ENCODE assay signal across 7 cellular contexts in genomic region chr6:45419574-45420082, GRCh38. TPM values are rescaled to one million over a fixed set of nuclear protein-coding genes. Genes with fewer than 3 reads are reported as not detected.
DNase-seq lines count a peak whose midpoint lies in the region; ATAC-seq, FAIRE-seq and TF ChIP-seq lines count a peak whose summit lies in the region.

No MANE protein-coding gene starts in this region.

- H3K4me3 ChIP-seq in GM23338 (peak overlapping the region; percentile 90), ovary (peak overlapping the region; percentile 21), upper lobe of left lung (peak overlapping the region in 3 of 4 donors; percentile 23 to 69 (median 63))

- peak overlapping the region; percentile 94 for H3K4me2 ChIP-seq in GM23338

- no peak for TF ChIP-seq EP300 in ovary (IDR thresholded peaks at IDR 0.05)
- TF ChIP-seq EP300 in upper lobe of left lung (IDR thresholded peaks at IDR 0.05) = no peak

- H3K79me2 ChIP-seq in GM23338 (replicated peaks; ENCODE audit: insufficient read depth) = no peaks in the 10 kb centered on the region

- peak overlapping the region; percentile 88 for H2AFZ ChIP-seq in GM23338

- H3K4me1 ChIP-seq in GM23338 (ENCODE audit: insufficient read depth) (peaks cover 32% of the 10 kb centered on the region), foreskin keratinocyte (peaks cover 6% of the 10 kb centered on the region), ovary (ENCODE audit: insufficient read depth) (peaks cover 3% of the 10 kb centered on the region), upper lobe of left lung (peaks cover 33 to 48% (median 42%) of the 10 kb centered on the region in 4 donors)

- peak in 1 of 2 experiments; percentile 53 for TF ChIP-seq CTCF in GM23338 (conservative IDR thresholded peaks at IDR 0.05; ENCODE audit: low read depth in 2 of 2)
- TF ChIP-seq CTCF in foreskin keratinocyte (conservative IDR thresholded peaks at IDR 0.05) = peak; percentile 82
- TF ChIP-seq CTCF in ovary (IDR thresholded peaks at IDR 0.05) = no peak
- peak; percentile 3 to 61 (median 26) for TF ChIP-seq CTCF in upper lobe of left lung (IDR thresholded peaks at IDR 0.05)

- WGBS in ovary, 3 donors = 3 to 7% (median 5%) methylated on average over 38 of the region's 38 CpGs
- WGBS in upper lobe of left lung, 2 donors = 6 to 7% methylated on average over 26 to 36 of the region's 38 CpGs

- H3K27ac ChIP-seq in GM23338 (ENCODE audit: low read depth) (no peak overlapping the region), foreskin keratinocyte (peak overlapping the region; percentile 18), ovary (no peak overlapping the region), upper lobe of left lung (peak overlapping the region in 1 of 4 donors; percentile 40)

- ATAC-seq in GM23338 = peak; percentile 43
- ATAC-seq in foreskin keratinocyte = peak; percentile 45
- ATAC-seq in upper lobe of left lung (ENCODE audit: low FRiP score in 2 of 2) = peak in 1 of 2 donors; percentile 20

- DNase-seq in GM23338 (ENCODE audit: low spot score) = peak; percentile 86
- DNase-seq in NOMO-1 (lab: John Stamatoyannopoulos, UW; ENCODE audit: unreplicated experiment in 2 of 2) = peak; percentile 65 to 77
- DNase-seq in activated T-helper 1 cell treated with anti-CD3 and anti-CD28 coated beads, Interleukin-12 subunit alpha, Interleukin-12 subunit beta, Interleukin-2, Interleukin-4 antibody, amounts not matched to agents 30 ng/mL and 10 ng/mL and 1 ng/mL, durations not matched to agents 14 hours and 24 hours and 36 hours (ENCODE audit: low spot score) = peak; percentile 36
- peak in 1 of 2 donors; percentile 68 for DNase-seq in foreskin keratinocyte
- DNase-seq in ovary = peak; percentile 26 to 60 (median 41)
- peak; percentile 78 to 88 for DNase-seq in upper lobe of left lung
- no peak for DNase-seq in urothelium cell line (ENCODE audit: low spot score)

- peaks cover 26% of the 10 kb centered on the region for H3K4me1 Mint-ChIP-seq in GM23338
- H3K4me1 Mint-ChIP-seq in activated T-helper 1 cell treated with anti-CD3 and anti-CD28 coated beads, Interleukin-12 subunit alpha, Interleukin-12 subunit beta, Interleukin-2, Interleukin-4 antibody, amounts not matched to agents 30 ng/mL and 10 ng/mL and 1 ng/mL, durations not matched to agents 14 hours and 24 hours and 36 hours (ENCODE audit: low read depth) = peaks cover 54% of the 10 kb centered on the region

- H3K36me3 ChIP-seq in GM23338 (ENCODE audit: insufficient read depth) (no peaks in the 10 kb centered on the region), ovary (no peaks in the 10 kb centered on the region), upper lobe of left lung (no peaks in the 10 kb centered on the region)

- H3K27ac Mint-ChIP-seq in GM23338 = no peak overlapping the region
- peak overlapping the region; percentile 87 for H3K27ac Mint-ChIP-seq in activated T-helper 1 cell treated with anti-CD3 and anti-CD28 coated beads, Interleukin-12 subunit alpha, Interleukin-12 subunit beta, Interleukin-2, Interleukin-4 antibody, amounts not matched to agents 30 ng/mL and 10 ng/mL and 1 ng/mL, durations not matched to agents 14 hours and 24 hours and 36 hours

- no peaks in the 10 kb centered on the region for H3K9me3 Mint-ChIP-seq in GM23338
- H3K9me3 Mint-ChIP-seq in activated T-helper 1 cell treated with anti-CD3 and anti-CD28 coated beads, Interleukin-12 subunit alpha, Interleukin-12 subunit beta, Interleukin-2, Interleukin-4 antibody, amounts not matched to agents 30 ng/mL and 10 ng/mL and 1 ng/mL, durations not matched to agents 14 hours and 24 hours and 36 hours = no peaks in the 10 kb centered on the region

- no peaks in the 10 kb centered on the region for H3K9me2 ChIP-seq in GM23338 (ENCODE audit: insufficient read depth)

- intact Hi-C loops in activated T-helper 1 cell treated with anti-CD3 and anti-CD28 coated beads, Interleukin-12 subunit alpha, Interleukin-12 subunit beta, Interleukin-2, Interleukin-4 antibody, amounts not matched to agents 30 ng/mL and 10 ng/mL and 1 ng/mL, durations not matched to agents 14 hours and 24 hours and 36 hours (cut with micrococcal nuclease) = loop anchor here (1.0 to 10.0 kb wide), 15 partner anchors 17 to 942 kb away; partner anchors contain the start of gene ENPP5
- intact Hi-C loops in ovary (cut with DNase I) = loop anchor here in 2 of 4 donors (5.0 to 10.0 kb wide), 3 partner anchors 295 to 942 kb away; no protein-coding TSS in a partner anchor

- no peaks in the 10 kb centered on the region for H3F3A ChIP-seq in GM23338 (replicated peaks; ENCODE audit: low read depth)

- H3K27me3 ChIP-seq in GM23338 (ENCODE audit: insufficient read depth) (peaks cover 93% of the 10 kb centered on the region), foreskin keratinocyte (no peaks in the 10 kb centered on the region), ovary (no peaks in the 10 kb centered on the region), upper lobe of left lung (peaks cover 0 to 20% (median 9%) of the 10 kb centered on the region in 4 donors)

- no peaks in the 10 kb centered on the region for H4K20me1 ChIP-seq in GM23338 (replicated peaks; ENCODE audit: insufficient read depth)

- peak overlapping the region; percentile 86 for H3K4me3 Mint-ChIP-seq in GM23338
- H3K4me3 Mint-ChIP-seq in activated T-helper 1 cell treated with anti-CD3 and anti-CD28 coated beads, Interleukin-12 subunit alpha, Interleukin-12 subunit beta, Interleukin-2, Interleukin-4 antibody, amounts not matched to agents 30 ng/mL and 10 ng/mL and 1 ng/mL, durations not matched to agents 14 hours and 24 hours and 36 hours = peak overlapping the region; percentile 97

- peaks cover 56% of the 10 kb centered on the region for H3K27me3 Mint-ChIP-seq in GM23338 (ENCODE audit: insufficient read depth, low read depth, poor library complexity)
- peaks cover 30% of the 10 kb centered on the region for H3K27me3 Mint-ChIP-seq in activated T-helper 1 cell treated with anti-CD3 and anti-CD28 coated beads, Interleukin-12 subunit alpha, Interleukin-12 subunit beta, Interleukin-2, Interleukin-4 antibody, amounts not matched to agents 30 ng/mL and 10 ng/mL and 1 ng/mL, durations not matched to agents 14 hours and 24 hours and 36 hours (ENCODE audit: insufficient read depth)

- H3K9me3 ChIP-seq in ovary (no peaks in the 10 kb centered on the region), upper lobe of left lung (no peaks in the 10 kb centered on the region)

- TF ChIP-seq POLR2A in ovary (IDR thresholded peaks at IDR 0.05) (no peak), upper lobe of left lung (IDR thresholded peaks at IDR 0.05) (no peak)

- no peaks in the 10 kb centered on the region; the same call in 2 of the 3 replicates for H3K36me3 Mint-ChIP-seq in GM23338 (ENCODE audit: low read depth)
- H3K36me3 Mint-ChIP-seq in activated T-helper 1 cell treated with anti-CD3 and anti-CD28 coated beads, Interleukin-12 subunit alpha, Interleukin-12 subunit beta, Interleukin-2, Interleukin-4 antibody, amounts not matched to agents 30 ng/mL and 10 ng/mL and 1 ng/mL, durations not matched to agents 14 hours and 24 hours and 36 hours (ENCODE audit: low read depth) = peaks cover 2% of the 10 kb centered on the region

- FAIRE-seq in urothelium cell line (lab: Jason Lieb, UNC) = no peak

TF ChIP-seq in GM23338, 12 proteins besides CTCF, POLR2A, EP300 and RAD21:
- TF ChIP-seq REST (IDR thresholded peaks at IDR 0.05; ENCODE audit: unreplicated experiment) (no peak), EZH2 (IDR thresholded peaks at IDR 0.05; ENCODE audit: low read depth, unreplicated experiment) (peak; percentile 46)

RNA-seq across cellular contexts. Expression of gene SUPT3H, which starts 41.9 kb away (rescaled TPM):
- total RNA-seq in GM23338 (2014; rRNA removed; shearing (Covaris generic)) = 11.4 and 19.0 TPM in 2 replicates
- polyA plus RNA-seq in GM23338 (2016; fragmentation: Nextera tagmentation; extraction: Ambion mirVana) (23.2 and 30.1 TPM in 2 replicates), foreskin keratinocyte (9.0 and 10.7 TPM in 2 replicates), ovary (10 to 100 TPM; 12.6 to 13.6 TPM)
- total RNA-seq in activated T-helper 1 cell treated with anti-CD3 and anti-CD28 coated beads, Interleukin-12 subunit alpha, Interleukin-12 subunit beta, Interleukin-2, Interleukin-4 antibody, amounts not matched to agents 30 ng/mL and 10 ng/mL and 1 ng/mL, durations not matched to agents 14 hours and 24 hours and 36 hours = 11.0 and 11.7 TPM in 2 replicates
- total RNA-seq in foreskin keratinocyte (5.0 and 6.9 TPM in 2 replicates), ovary (10 to 100 TPM; 10.3 to 23.1 (median 16.4) TPM), upper lobe of left lung (10 to 100 TPM in 2 of 6 donors, 1 to 10 TPM in 4; 6.4 to 45.1 (median 8.9) TPM)

Comparison
In these comparisons a context has a peak if more than half of its experiments do, and no peak if none do; other contexts are left out.
1. H3K4me3 ChIP-seq: peak in every context shown above with its lines; median percentile 90 in GM23338; 63 in upper lobe of left lung; 21 in ovary.
2. CTCF ChIP-seq: peak in foreskin keratinocyte (single experiment) and upper lobe of left lung (6 of 6); none in ovary (0 of 3).